ENCODE assay signal across 8 cellular contexts in the genomic region with DNA sequence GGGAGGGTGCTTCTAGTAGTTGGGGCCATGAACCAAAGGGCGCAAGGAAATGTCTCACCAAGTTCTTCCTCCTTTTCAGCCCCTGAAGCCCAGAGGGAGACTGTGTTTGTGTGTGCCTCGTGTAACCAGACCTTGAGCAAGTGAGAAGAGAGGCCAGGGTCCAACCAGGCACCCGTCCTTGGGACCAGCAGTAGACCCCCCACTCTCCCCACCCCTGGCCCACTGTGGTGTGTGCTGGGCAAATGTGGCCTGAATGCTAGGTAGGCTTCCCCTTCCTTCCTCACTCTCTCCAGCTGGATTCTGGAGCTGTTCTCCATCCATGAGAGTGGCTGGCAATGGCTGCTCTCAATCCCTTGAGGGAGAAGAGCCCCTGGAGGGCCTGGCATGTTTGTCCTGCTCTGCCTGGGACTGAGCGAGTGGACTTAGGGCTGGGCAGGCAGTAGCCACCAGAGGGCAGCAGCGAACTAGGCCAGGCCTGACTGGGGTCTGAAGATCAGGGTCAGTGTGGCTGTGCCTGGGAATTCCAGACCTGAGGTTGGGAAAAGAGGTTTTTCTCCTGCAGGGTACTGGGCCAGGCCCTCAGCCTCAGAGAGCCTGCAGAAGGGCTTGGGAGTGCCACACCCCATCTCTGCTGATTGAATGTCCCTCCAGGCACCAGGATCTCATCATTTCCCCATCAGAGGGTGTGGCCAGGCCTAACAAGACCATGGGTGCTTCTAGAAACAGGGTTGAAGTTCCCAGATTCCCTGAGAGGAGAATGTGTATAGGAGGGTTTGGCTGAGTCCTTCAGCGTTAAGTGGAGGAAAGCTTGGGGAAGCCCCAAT. TPM values are rescaled to one million over a fixed set of nuclear protein-coding genes. Genes with fewer than 3 reads are reported as not detected.
DNase-seq lines count a peak whose midpoint lies in the region; ATAC-seq, FAIRE-seq and TF ChIP-seq lines count a peak whose summit lies in the region.

No MANE protein-coding gene starts in this region.

- no peak overlapping the region for H3K4me2 ChIP-seq in A549

- no peak overlapping the region for H3K27ac ChIP-seq in A549
- no peak overlapping the region for H3K27ac ChIP-seq in WERI-Rb-1
- no peak overlapping the region for H3K27ac ChIP-seq in coronary artery
- H3K27ac ChIP-seq in liver (ENCODE audit: low read depth in 1 of 2, low read length in 2 of 2): no peak overlapping the region

- WGBS in A549 (ENCODE audit: missing lambda C conversion rate): 65% methylated on average over 5 of the region's 6 CpGs
- WGBS in liver: 61% methylated on average over 6 of the region's 6 CpGs

- POLR2A ChIA-PET in A549 (lab: Yijun Ruan, JAX): no interaction called here

- H3K9ac ChIP-seq in liver (ENCODE audit: low read depth in 1 of 2, low read length in 2 of 2): no peak overlapping the region

- no peak for TF ChIP-seq EP300 in A549 (IDR thresholded peaks at IDR 0.05)

- H3K4me3 ChIP-seq in A549 (no peak overlapping the region), WERI-Rb-1 (ENCODE audit: low read depth, low read length) (no peak overlapping the region), coronary artery (no peak overlapping the region), liver (ENCODE audit: low read depth in 1 of 3, low read length in 3 of 3) (no peak overlapping the region)

- CTCF ChIA-PET in A549 (lab: Yijun Ruan, JAX): interaction anchor here (0.5 to 5.2 kb wide), 44 partner anchors 8 to 293 kb away, joined by 3 to 51 read pairs (median 4); a partner anchor contains a TSS

- H3K9me3 ChIP-seq in A549 (no peaks in the 10 kb centered on the region), WERI-Rb-1 (ENCODE audit: severe bottlenecking) (no peaks in the 10 kb centered on the region), liver (ENCODE audit: control insufficient read depth in 4 of 4, low read length in 3 of 4) (no peaks in the 10 kb centered on the region)

- TF ChIP-seq CTCF in A549 (IDR thresholded peaks at IDR 0.05) (peak; percentile 87), GM12874 (IDR thresholded peaks at IDR 0.05; ENCODE audit: insufficient read depth, low read depth, low read length) (peak; percentile 89), WERI-Rb-1 (IDR thresholded peaks at IDR 0.05; ENCODE audit: low read depth, low read length) (peak; percentile 98), coronary artery (IDR thresholded peaks at IDR 0.05) (peak; percentile 71), liver (IDR thresholded peaks at IDR 0.05; ENCODE audit: low read depth, low read length, missing input control) (peak; percentile 79)

- peak; percentile 87 to 92 for TF ChIP-seq RAD21 in A549 (conservative IDR thresholded peaks at IDR 0.05 in 1 of 2, IDR thresholded peaks at IDR 0.05 in 1 of 2)
- peak; percentile 75 to 86 for TF ChIP-seq RAD21 in liver (IDR thresholded peaks at IDR 0.05)

- DNase-seq in A549 (ENCODE audit: low read depth in 1 of 2, low spot score in 1 of 2) (peak; percentile 80 to 94), NCI-H1694 (lab: John Stamatoyannopoulos, UW) (peak; percentile 21), WERI-Rb-1 (peak; percentile 84), coronary artery (ENCODE audit: low spot score) (no peak)
- DNase-seq in stimulated activated CD8-positive, alpha-beta memory T cell treated with anti-CD3 and anti-CD28 coated beads, Interleukin-4, amount 100 ng/mL, for 4 hours (ENCODE audit: low read depth in 2 of 2, low spot score in 1 of 2): peak; percentile 6 to 18

- no peaks in the 10 kb centered on the region for H3K27me3 ChIP-seq in WERI-Rb-1 (ENCODE audit: insufficient read depth, low read depth, severe bottlenecking)
- no peaks in the 10 kb centered on the region for H3K27me3 ChIP-seq in liver (ENCODE audit: control insufficient read depth in 4 of 4, insufficient read depth in 4 of 4, low read length in 3 of 4)

- no peaks in the 10 kb centered on the region for H3K4me1 ChIP-seq in A549
- no peaks in the 10 kb centered on the region for H3K4me1 ChIP-seq in liver (ENCODE audit: control insufficient read depth in 4 of 4, insufficient read depth in 4 of 4, low read length in 3 of 4)

- FAIRE-seq in A549 (lab: Jason Lieb, UNC): no peak

- peaks cover 52% of the 10 kb centered on the region for H3K36me3 ChIP-seq in WERI-Rb-1
- H3K36me3 ChIP-seq in liver (ENCODE audit: control insufficient read depth in 4 of 4, insufficient read depth in 3 of 4, low read depth in 1 of 4, low read length in 3 of 4): peaks cover 31 to 54% (median 35%) of the 10 kb centered on the region in 4 donors

- ATAC-seq in A549 (peak; percentile 82 to 96), GM21515 (IDR thresholded peaks at IDR 0.05; ENCODE audit: unreplicated experiment) (no peak)

- no peak for TF ChIP-seq POLR2A in A549 (IDR thresholded peaks at IDR 0.05; ENCODE audit: low read length)

TF ChIP-seq in A549, 52 proteins besides CTCF, POLR2A, EP300 and RAD21:
- no peak for TF ChIP-seq CBX8 (IDR thresholded peaks at IDR 0.05)
- peak; percentile 81 for TF ChIP-seq SMC3 (IDR thresholded peaks at IDR 0.05)

TF ChIP-seq in liver, 16 proteins besides CTCF, POLR2A, EP300 and RAD21:
- no peak for TF ChIP-seq TAF1 (conservative IDR thresholded peaks at IDR 0.05)
- TF ChIP-seq JUND (IDR thresholded peaks at IDR 0.05): no peak
- TF ChIP-seq HNF4A (conservative IDR thresholded peaks at IDR 0.05): peak in 1 of 2 donors; percentile 29
- TF ChIP-seq YY1 (IDR thresholded peaks at IDR 0.05): no peak
- TF ChIP-seq HNF4G (IDR thresholded peaks at IDR 0.05): no peak

RNA-seq across cellular contexts. Expression of a gene that starts 12.4 kb away (rescaled TPM):
- polyA plus RNA-seq in A549 (2011; rRNA removed) (0.50 and 0.79 TPM in 2 replicates), A549 (2017; fragmentation: RNase III; extraction: RNeasy Plus Mini Kit Qiagen cat#74134 plus additional on column Dnase treatment) (0.83 to 1.3 TPM (median 1.2 TPM) in 3 replicates), liver (1 to 10 TPM; 3.7 to 9.2 TPM)
- polyA plus RNA-seq in A549 (2012; cell fraction: cytosol; rRNA removed): 1.0 and 1.3 TPM in 2 replicates
- 1.2 TPM in 2 replicates for polyA plus RNA-seq in A549 (2012; cell fraction: nucleus; rRNA removed)
- 0.29 and 0.37 TPM in 2 replicates for polyA minus RNA-seq in A549 (2011; rRNA and poly(A)+ RNA removed)
- 10 to 100 TPM in 1 of 2 donors, 1 to 10 TPM in 1; 3.6 to 15.1 TPM for total RNA-seq in liver

RNA-seq across cellular contexts. Expression of a gene that starts 22.4 kb away (rescaled TPM):
- polyA plus RNA-seq in A549 (2011; rRNA removed) (17.1 and 20.2 TPM in 2 replicates), A549 (2017; fragmentation: RNase III; extraction: RNeasy Plus Mini Kit Qiagen cat#74134 plus additional on column Dnase treatment) (17.1 to 20.1 TPM (median 19.6 TPM) in 3 replicates), liver (10 to 100 TPM; 10.2 to 11.6 TPM)
- 18.3 and 21.1 TPM in 2 replicates for polyA plus RNA-seq in A549 (2012; cell fraction: cytosol; rRNA removed)
- 60.5 and 76.0 TPM in 2 replicates for polyA plus RNA-seq in A549 (2012; cell fraction: nucleus; rRNA removed)
- 19.6 and 21.2 TPM in 2 replicates for polyA minus RNA-seq in A549 (2011; rRNA and poly(A)+ RNA removed)
- 10 to 100 TPM; 14.6 to 25.9 TPM for total RNA-seq in liver

RNA-seq across cellular contexts. Expression of a gene that starts 45.8 kb away (rescaled TPM):
- 29.1 and 30.9 TPM in 2 replicates for polyA plus RNA-seq in A549 (2011; rRNA removed)
- polyA plus RNA-seq in A549 (2012; cell fraction: cytosol; rRNA removed): 24.7 and 37.8 TPM in 2 replicates
- 32.9 and 38.3 TPM in 2 replicates for polyA plus RNA-seq in A549 (2012; cell fraction: nucleus; rRNA removed)
- polyA plus RNA-seq in A549 (2017; fragmentation: RNase III; extraction: RNeasy Plus Mini Kit Qiagen cat#74134 plus additional on column Dnase treatment): 27.4 to 31.7 TPM (median 31.3 TPM) in 3 replicates
- polyA minus RNA-seq in A549 (2011; rRNA and poly(A)+ RNA removed): 18.4 and 18.9 TPM in 2 replicates
- 1 to 10 TPM; 2.3 to 3.3 TPM for total RNA-seq in liver
- polyA plus RNA-seq in liver: 1 to 10 TPM in 1 of 2 donors, under 1 TPM in 1; 0.72 to 3.3 TPM

Comparison
In these comparisons a context has a peak if more than half of its experiments do, and no peak if none do; other contexts are left out.
1. RNA of a gene that starts 45.8 kb away (polyA plus RNA-seq): 24.7 to 38.3 TPM in A549; 0.72 to 3.3 TPM in liver; every median in the first group is over 4 times any median in the second.
2. Peak in every context shown above with its lines, with median percentiles within 50 percentile points of each other: CTCF ChIP-seq.